1 cellular context compared by ENCODE assay signal in the genomic region with DNA sequence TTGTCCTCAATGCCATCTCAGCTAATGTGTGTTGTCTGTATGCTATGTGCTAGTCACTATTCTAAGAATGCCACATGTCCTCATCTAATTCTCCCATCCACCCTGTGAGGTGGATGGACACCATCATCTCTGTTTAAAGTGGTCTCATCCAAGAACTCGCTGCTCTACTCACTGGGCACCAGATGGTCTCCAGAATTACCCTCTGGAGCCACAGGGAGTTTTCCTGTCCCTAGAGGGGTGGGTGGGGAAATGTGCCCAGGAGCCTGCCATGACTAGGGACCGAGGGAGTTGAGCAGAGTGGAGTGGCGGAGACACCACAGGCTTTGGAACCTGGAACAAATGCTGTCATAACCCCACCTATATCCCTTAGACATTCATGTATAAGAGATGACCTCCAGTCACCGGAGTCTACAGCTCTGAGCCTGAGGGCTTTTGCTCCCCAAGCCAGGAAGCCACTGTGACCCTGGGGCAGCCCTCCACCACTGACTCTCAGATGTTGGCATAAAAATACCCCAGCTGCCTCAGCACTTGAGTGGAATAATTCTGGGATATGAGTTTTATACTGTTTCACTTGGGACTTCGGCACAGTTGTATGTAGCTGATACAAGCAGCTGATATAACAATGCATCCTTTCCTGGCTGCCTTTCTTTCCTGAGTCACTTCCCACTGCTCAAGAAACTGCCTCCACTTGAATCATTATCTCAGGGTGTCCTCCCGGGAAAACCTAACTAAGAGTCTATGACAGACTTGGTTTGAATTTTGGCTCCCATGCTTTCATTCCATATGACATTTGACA.
TF ChIP-seq lines count a peak whose summit lies in the region.

No MANE protein-coding gene starts in this region.

TF ChIP-seq in K562, 482 proteins besides CTCF, POLR2A, EP300 and RAD21:
- TF ChIP-seq PHF8 (IDR thresholded peaks at IDR 0.05; ENCODE audit: borderline replicate concordance, low read length) = no peak
- TF ChIP-seq FOSL1 (tag; conservative IDR thresholded peaks at IDR 0.05) = peak; percentile 15; the same call in 1 of the 2 replicates
- TF ChIP-seq, protein P1, sequence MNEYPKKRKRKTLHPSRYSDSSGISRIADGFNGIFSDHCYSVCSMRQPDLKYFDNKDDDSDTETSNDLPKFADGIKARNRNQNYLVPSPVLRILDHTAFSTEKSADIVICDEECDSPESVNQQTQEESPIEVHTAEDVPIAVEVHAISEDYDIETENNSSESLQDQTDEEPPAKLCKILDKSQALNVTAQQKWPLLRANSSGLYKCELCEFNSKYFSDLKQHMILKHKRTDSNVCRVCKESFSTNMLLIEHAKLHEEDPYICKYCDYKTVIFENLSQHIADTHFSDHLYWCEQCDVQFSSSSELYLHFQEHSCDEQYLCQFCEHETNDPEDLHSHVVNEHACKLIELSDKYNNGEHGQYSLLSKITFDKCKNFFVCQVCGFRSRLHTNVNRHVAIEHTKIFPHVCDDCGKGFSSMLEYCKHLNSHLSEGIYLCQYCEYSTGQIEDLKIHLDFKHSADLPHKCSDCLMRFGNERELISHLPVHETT (CRISPR knock-in tag; conservative IDR thresholded peaks at IDR 0.05 in 1 of 2, IDR thresholded peaks at IDR 0.05 in 1 of 2) = no peak
- TF ChIP-seq KLF6 (CRISPR knock-in tag; IDR thresholded peaks at IDR 0.05; ENCODE audit: borderline replicate concordance) = no peak
